11 cellular contexts compared by ENCODE assay signal in genomic region chr4:57131849-57132745, GRCh38. TPM values are rescaled to one million over a fixed set of nuclear protein-coding genes. Genes with fewer than 3 reads are reported as not detected.
DNase-seq lines count a peak whose midpoint lies in the region; ATAC-seq and TF ChIP-seq lines count a peak whose summit lies in the region.
"Had no signal": no experiment of that assay in that cellular context is flagged by ENCODE, and none has a peak within 500 bp of the region (broad histone marks: within the 10 kb centered on the region; RNA-seq: fewer than 3 reads in every experiment).

No MANE protein-coding gene starts in this region.

- H3K27ac ChIP-seq in C4-2B: peak overlapping the region; percentile 32
- H3K27ac ChIP-seq: WERI-Rb-1 had no signal

- no peak for ATAC-seq in HG02610 (IDR thresholded peaks at IDR 0.05; ENCODE audit: unreplicated experiment)

- DNase-seq in NCI-H2081 (lab: John Stamatoyannopoulos, UW) (peak; percentile 56 to 90), dermis blood vessel endothelial cell (peak; percentile 81), mucosa of gallbladder (ENCODE audit: low spot score) (peak; percentile 47), NCI-H1436 (lab: John Stamatoyannopoulos, UW) (no peak), NCI-H1048 (lab: John Stamatoyannopoulos, UW) (no peak), HK-2 (ENCODE audit: unreplicated experiment) (no peak)
- DNase-seq: activated naive CD4-positive, alpha-beta T cell treated with anti-CD3 and anti-CD28 coated beads for 36 hours; retina; WERI-Rb-1 had no signal

- TF ChIP-seq CTCF in C4-2B (conservative IDR thresholded peaks at IDR 0.05): no peak

RNA-seq across cellular contexts. Expression of gene IGFBP7, which starts 21.9 kb away (rescaled TPM):
- 1,318 and 2,129 TPM in 2 replicates for total RNA-seq in dermis blood vessel endothelial cell
- 1,557 TPM for total RNA-seq in mucosa of gallbladder

Comparison
In these comparisons a context has a peak if more than half of its experiments do, and no peak if none do; other contexts are left out.
1. DNase-seq: peak in NCI-H2081 (2 of 2), dermis blood vessel endothelial cell (single experiment) and mucosa of gallbladder (single experiment); none in NCI-H1436 (single experiment), NCI-H1048 (single experiment) and HK-2 (single experiment).